ENCODE assay signal across 9 cellular contexts in genomic region chr2:8882094-8882493, GRCh38. TPM values are rescaled to one million over a fixed set of nuclear protein-coding genes. Genes with fewer than 3 reads are reported as not detected.
DNase-seq lines count a peak whose midpoint lies in the region; ATAC-seq, FAIRE-seq and TF ChIP-seq lines count a peak whose summit lies in the region.
"Had no signal": no experiment of that assay in that cellular context is flagged by ENCODE, and none has a peak within 500 bp of the region (broad histone marks: within the 10 kb centered on the region; RNA-seq: fewer than 3 reads in every experiment).

No MANE protein-coding gene starts in this region.

- CTCF ChIA-PET in HepG2 (lab: Yijun Ruan, JAX; ENCODE audit: low intra/inter-chr PET ratio, low total read pairs) (interaction anchor here (1.2 kb wide), 1 partner anchor 22 kb away, joined by 4 read pairs; no protein-coding TSS in a partner anchor), OCI-LY7 (lab: Charles Lee; ENCODE audit: unreplicated experiment) (no interaction called here)

- TF ChIP-seq RAD21 in HepG2 (CRISPR knock-in tag; IDR thresholded peaks at IDR 0.05), result peak; percentile 36; the same call in 1 of the 2 replicates

- peak; percentile 92 for ATAC-seq in HepG2
- no peak for ATAC-seq in right lobe of liver
- ATAC-seq in upper lobe of right lung, result peak; percentile 47
- ATAC-seq in GM18909 (IDR thresholded peaks at IDR 0.05; ENCODE audit: poor library complexity, unreplicated experiment), result no peak
- ATAC-seq in HG02759 (IDR thresholded peaks at IDR 0.05; ENCODE audit: unreplicated experiment), result no peak

- TF ChIP-seq EP300 in HepG2 (IDR thresholded peaks at IDR 0.05; ENCODE audit: low read depth in 2 of 2, low read length in 2 of 2) (no peak), HepG2 (CRISPR knock-in tag; IDR thresholded peaks at IDR 0.05; ENCODE audit: borderline replicate concordance) (no peak)

- no peak for TF ChIP-seq POLR2A in HepG2 (IDR thresholded peaks at IDR 0.05; ENCODE audit: insufficient read depth in 1 of 2, low read depth in 2 of 2, low read length in 2 of 2)
- no peak for TF ChIP-seq POLR2A in right lobe of liver (IDR thresholded peaks at IDR 0.05)
- no peak for TF ChIP-seq POLR2A in spleen (IDR thresholded peaks at IDR 0.05)

- DNase-seq in HepG2 (ENCODE audit: low spot score), result peak; percentile 43
- no peak for DNase-seq in right lobe of liver
- DNase-seq in OCI-LY7 (ENCODE audit: low spot score), result no peak
- peak in 1 of 2 donors; percentile 43 for DNase-seq in fibroblast of lung (ENCODE audit: low read depth in 2 of 2)
- DNase-seq in upper lobe of right lung, result no peak
- no peak for DNase-seq in spleen

- H3K4me1 ChIP-seq in HepG2 (ENCODE audit: insufficient read depth, low read length) (no peaks in the 10 kb centered on the region), right lobe of liver (no peaks in the 10 kb centered on the region), OCI-LY7 (ENCODE audit: insufficient read depth, low read length, poor library complexity, severe bottlenecking) (peaks cover 19% of the 10 kb centered on the region), fibroblast of lung (ENCODE audit: control insufficient read depth, extremely low read depth, insufficient read depth, low read length) (no peaks in the 10 kb centered on the region), upper lobe of right lung (no peaks in the 10 kb centered on the region), spleen (no peaks in the 10 kb centered on the region)

- H2AFZ ChIP-seq in HepG2 (ENCODE audit: low read length) (no peak overlapping the region), OCI-LY7 (ENCODE audit: low read length) (no peak overlapping the region), fibroblast of lung (ENCODE audit: low read length) (no peak overlapping the region)

- 24% methylated on average over 5 of the region's 5 CpGs for WGBS in HepG2 (ENCODE audit: low lambda C conversion rate)
- 56% methylated on average over 3 of the region's 5 CpGs for WGBS in right lobe of liver (ENCODE audit: insufficient coverage, low coverage, low lambda C conversion rate, missing lambda C conversion rate)
- WGBS in spleen, 5 donors, result 83 to 94% (median 89%) methylated on average over 5 of the region's 5 CpGs

- H3K4me3 ChIP-seq in HepG2 (replicated peaks in 1 of 3; ENCODE audit: insufficient read depth in 1 of 3, low read depth in 2 of 3, low read length in 3 of 3) (no peak overlapping the region), right lobe of liver (no peak overlapping the region), OCI-LY7 (ENCODE audit: low read depth, low read length, poor library complexity, severe bottlenecking) (no peak overlapping the region), fibroblast of lung (replicated peaks in 1 of 4; ENCODE audit: control extremely low read depth in 1 of 4, insufficient read depth in 1 of 4, low read depth in 3 of 4, low read length in 4 of 4) (no peak overlapping the region), upper lobe of right lung (no peak overlapping the region), spleen (no peak overlapping the region)

- no peak overlapping the region for H3K4me2 ChIP-seq in HepG2 (ENCODE audit: low read depth, low read length)
- H3K4me2 ChIP-seq in OCI-LY7 (ENCODE audit: low read length), result no peak overlapping the region
- H3K4me2 ChIP-seq in fibroblast of lung (ENCODE audit: extremely low read depth, insufficient read depth, low read length), result no peak overlapping the region

- no peaks in the 10 kb centered on the region for H3K36me3 ChIP-seq in HepG2 (replicated peaks in 1 of 2; ENCODE audit: control insufficient read depth in 1 of 2, insufficient read depth in 2 of 2, low read length in 2 of 2)
- no peaks in the 10 kb centered on the region for H3K36me3 ChIP-seq in right lobe of liver
- H3K36me3 ChIP-seq in OCI-LY7 (ENCODE audit: insufficient read depth, low read length), result no peaks in the 10 kb centered on the region
- H3K36me3 ChIP-seq in fibroblast of lung (ENCODE audit: control insufficient read depth, insufficient read depth, low read length), result peaks cover 2% of the 10 kb centered on the region
- peaks cover 11% of the 10 kb centered on the region for H3K36me3 ChIP-seq in upper lobe of right lung
- peaks cover 0 to 30% (median 0%) of the 10 kb centered on the region in 6 donors for H3K36me3 ChIP-seq in spleen

- H3K9me2 ChIP-seq in OCI-LY7 (ENCODE audit: insufficient read depth, low read length), result no peaks in the 10 kb centered on the region

- peak; percentile 80 for TF ChIP-seq CTCF in HepG2 (CRISPR knock-in tag; IDR thresholded peaks at IDR 0.05)
- TF ChIP-seq CTCF in right lobe of liver (IDR thresholded peaks at IDR 0.05), result no peak
- peak; percentile 56 for TF ChIP-seq CTCF in OCI-LY7 (conservative IDR thresholded peaks at IDR 0.05; ENCODE audit: low read length)
- TF ChIP-seq CTCF in fibroblast of lung (conservative IDR thresholded peaks at IDR 0.05 in 1 of 2, IDR thresholded peaks at IDR 0.05 in 1 of 2; ENCODE audit: low read depth in 1 of 2, low read length in 2 of 2), result peak; percentile 31 to 58
- TF ChIP-seq CTCF in upper lobe of right lung (IDR thresholded peaks at IDR 0.05), result peak; percentile 6
- no peak for TF ChIP-seq CTCF in spleen (IDR thresholded peaks at IDR 0.05 in 8 of 11, conservative IDR thresholded peaks at IDR 0.05 in 3 of 11)

- peaks cover 1 to 12% of the 10 kb centered on the region in 2 experiments; a peak in 1 of 5 replicates for H3K27me3 ChIP-seq in HepG2 (ENCODE audit: control insufficient read depth in 1 of 2, insufficient read depth in 2 of 2, low read length in 2 of 2)
- H3K27me3 ChIP-seq in right lobe of liver, result no peaks in the 10 kb centered on the region
- H3K27me3 ChIP-seq in fibroblast of lung (ENCODE audit: control insufficient read depth, insufficient read depth, low read length), result no peaks in the 10 kb centered on the region
- no peaks in the 10 kb centered on the region for H3K27me3 ChIP-seq in upper lobe of right lung
- H3K27me3 ChIP-seq in spleen (replicated peaks in 1 of 7), result no peaks in the 10 kb centered on the region

- peak; percentile 56 for FAIRE-seq in HepG2 (lab: Jason Lieb, UNC)

- intact Hi-C loops in HepG2 (cut with micrococcal nuclease; ENCODE audit: unreplicated experiment), result no loop called here
- intact Hi-C loops in right lobe of liver (cut with DNase I), result no loop called here
- intact Hi-C loops in OCI-LY7 (cut with micrococcal nuclease; ENCODE audit: unreplicated experiment), result no loop called here
- intact Hi-C loops in upper lobe of right lung (cut with DNase I), result no loop called here
- intact Hi-C loops in spleen (cut with DNase I; ENCODE audit: low total_unique reads), result no loop called here

- H3K9me3 ChIP-seq in HepG2 (ENCODE audit: low read length) (no peaks in the 10 kb centered on the region), right lobe of liver (no peaks in the 10 kb centered on the region), OCI-LY7 (ENCODE audit: low read length) (no peaks in the 10 kb centered on the region), fibroblast of lung (ENCODE audit: control insufficient read depth, insufficient read depth, low read depth, low read length) (no peaks in the 10 kb centered on the region), upper lobe of right lung (no peaks in the 10 kb centered on the region), spleen (no peaks in the 10 kb centered on the region)

- BruUV-seq in HepG2 (replicated peaks; lab: Mats Ljungman, UMichigan), result no TSS peak
- BruUV-seq in OCI-LY7 (replicated peaks; lab: Mats Ljungman, UMichigan), result no TSS peak

- H3K79me2 ChIP-seq in HepG2 (ENCODE audit: insufficient read depth, low read length), result no peaks in the 10 kb centered on the region
- H3K79me2 ChIP-seq in OCI-LY7 (ENCODE audit: insufficient read depth, low read depth, low read length), result no peaks in the 10 kb centered on the region
- H3K79me2 ChIP-seq in fibroblast of lung (ENCODE audit: control insufficient read depth, insufficient read depth, low read length), result no peaks in the 10 kb centered on the region

- H3K27ac ChIP-seq in HepG2 (ENCODE audit: extremely low read length, insufficient read depth, low read length) (no peak overlapping the region), right lobe of liver (no peak overlapping the region), OCI-LY7 (ENCODE audit: low read depth, low read length, poor library complexity, severe bottlenecking) (no peak overlapping the region), fibroblast of lung (ENCODE audit: insufficient read depth, low read length) (no peak overlapping the region), upper lobe of right lung (no peak overlapping the region), spleen (no peak overlapping the region)
- H3K27ac ChIP-seq: epithelial cell of prostate had no signal

- POLR2A ChIA-PET in HepG2 (lab: Yijun Ruan, JAX) (no interaction called here), OCI-LY7 (lab: Charles Lee) (interaction anchor here (0.5 kb wide), 1 partner anchor 407 kb away, joined by 3 read pairs; no protein-coding TSS in a partner anchor)

- H3K9ac ChIP-seq in HepG2 (ENCODE audit: insufficient read depth, low read depth, low read length) (no peak overlapping the region), fibroblast of lung (ENCODE audit: insufficient read depth, low read length) (no peak overlapping the region)

- no peaks in the 10 kb centered on the region for H4K20me1 ChIP-seq in HepG2 (ENCODE audit: insufficient read depth, low read length)
- no peaks in the 10 kb centered on the region for H4K20me1 ChIP-seq in OCI-LY7 (ENCODE audit: insufficient read depth, low read length)
- no peaks in the 10 kb centered on the region for H4K20me1 ChIP-seq in fibroblast of lung (ENCODE audit: control insufficient read depth, extremely low read depth, insufficient read depth, low read length)

- in situ Hi-C loops in HepG2 (cut with HindIII; ENCODE audit: extremely low pct_ligation_motif_present, low pct_unique_long_range_greater_than_20kb), result no loop called here

RNA-seq across cellular contexts. Expression of gene KIDINS220, which starts 44.7 kb away (rescaled TPM):
- total RNA-seq in HepG2 (2016; rRNA removed; fragmentation: Illumina TruSeq; extraction: Trizol) (22.4 and 32.3 TPM in 2 replicates), right lobe of liver (10 to 100 TPM; 17.0 to 24.8 (median 21.5) TPM), OCI-LY7 (2022) (31.8 and 32.3 TPM in 2 replicates), fibroblast of lung (91.7 and 110 TPM in 2 replicates), upper lobe of right lung (69.6 TPM), spleen (10 to 100 TPM; 48.3 to 84.1 (median 66.0) TPM)
- total RNA-seq in HepG2 (2016; cell fraction: cytosol; rRNA removed; fragmentation: Illumina TruSeq; extraction: Trizol; ENCODE audit: low read depth), result 3.3 and 4.9 TPM in 2 replicates
- 22.9 and 30.7 TPM in 2 replicates for total RNA-seq in HepG2 (2016; cell fraction: insoluble cytoplasmic fraction; rRNA removed; fragmentation: Illumina TruSeq; extraction: Trizol)
- 5.4 and 7.1 TPM in 2 replicates for total RNA-seq in HepG2 (2016; cell fraction: membrane; rRNA removed; fragmentation: Illumina TruSeq; extraction: Trizol)
- total RNA-seq in HepG2 (2016; cell fraction: nucleus; rRNA removed; fragmentation: Illumina TruSeq; extraction: Trizol), result 67.0 and 70.2 TPM in 2 replicates
- polyA plus RNA-seq in HepG2 (2011; rRNA removed) (24.3 and 25.2 TPM in 2 replicates), fibroblast of lung (47.2 and 58.0 TPM in 2 replicates), spleen (1 to 10 TPM; 6.0 to 7.4 (median 6.8) TPM)
- 17.3 and 21.0 TPM in 2 replicates for polyA plus RNA-seq in HepG2 (2011; cell fraction: cytosol; rRNA removed)
- 39.1 and 40.8 TPM in 2 replicates for polyA plus RNA-seq in HepG2 (2011; cell fraction: nucleus; rRNA removed)
- polyA plus RNA-seq in HepG2 (2012), result 18.0 and 22.9 TPM in 2 replicates
- 0.63 and 0.76 TPM in 2 replicates for polyA plus RNA-seq in HepG2 (2016; cell fraction: cytosol; fragmentation: Illumina TruSeq; extraction: Trizol; ENCODE audit: low read depth)
- 10.6 and 10.9 TPM in 2 replicates for polyA plus RNA-seq in HepG2 (2016; cell fraction: insoluble cytoplasmic fraction; fragmentation: Illumina TruSeq; extraction: Trizol; ENCODE audit: low read depth)
- 1.1 and 1.4 TPM in 2 replicates for polyA plus RNA-seq in HepG2 (2016; cell fraction: membrane; fragmentation: Illumina TruSeq; extraction: Trizol; ENCODE audit: low read depth)
- 40.0 and 48.7 TPM in 2 replicates for polyA plus RNA-seq in HepG2 (2016; cell fraction: nucleus; fragmentation: Illumina TruSeq; extraction: Trizol; ENCODE audit: insufficient read depth, low read depth)
- 69.7 and 110 TPM in 2 replicates for polyA minus RNA-seq in HepG2 (2011; rRNA and poly(A)+ RNA removed; ENCODE audit: low replicate concordance)
- polyA minus RNA-seq in HepG2 (2011; cell fraction: cytosol; rRNA and poly(A)+ RNA removed), result 23.3 and 31.7 TPM in 2 replicates
- polyA minus RNA-seq in HepG2 (2011; cell fraction: nucleus; rRNA and poly(A)+ RNA removed), result 194 and 209 TPM in 2 replicates
- total RNA-seq in OCI-LY7 (2014; rRNA removed; shearing (Covaris generic)), result 29.1 and 33.7 TPM in 2 replicates
- 29.3 and 36.2 TPM in 2 replicates for polyA plus RNA-seq in fibroblast of lung (2012)
- 66.8 and 96.7 TPM in 2 replicates for polyA minus RNA-seq in fibroblast of lung (ENCODE audit: low replicate concordance)

Comparison
In these comparisons a context has a peak if more than half of its experiments do, and no peak if none do; other contexts are left out.
1. ATAC-seq: peak in HepG2 (single experiment) and upper lobe of right lung (single experiment); none in right lobe of liver (0 of 4), GM18909 (single experiment) and HG02759 (single experiment).
2. CTCF ChIP-seq: peak in HepG2 (single experiment), OCI-LY7 (single experiment), fibroblast of lung (2 of 2) and upper lobe of right lung (single experiment); none in right lobe of liver (0 of 4) and spleen (0 of 11).